ENCODE assay signal across 15 cellular contexts in genomic region chrX:97401586-97402101, GRCh38.
DNase-seq lines count a peak whose midpoint lies in the region; ATAC-seq, FAIRE-seq and TF ChIP-seq lines count a peak whose summit lies in the region.
"Had no signal": no experiment of that assay in that cellular context is flagged by ENCODE, and none has a peak within 500 bp of the region (broad histone marks: within the 10 kb centered on the region; RNA-seq: fewer than 3 reads in every experiment).

No MANE protein-coding gene starts in this region.

- no peak for TF ChIP-seq EP300 in HepG2 (IDR thresholded peaks at IDR 0.05; ENCODE audit: low read depth in 2 of 2, low read length in 2 of 2)
- TF ChIP-seq EP300 in HepG2 (CRISPR knock-in tag; IDR thresholded peaks at IDR 0.05; ENCODE audit: borderline replicate concordance): no peak

- in situ Hi-C loops in HepG2 (cut with HindIII; ENCODE audit: extremely low pct_ligation_motif_present, low pct_unique_long_range_greater_than_20kb): no loop called here

- BruUV-seq in PC-3 (replicated peaks; lab: Mats Ljungman, UMichigan): no TSS peak
- no TSS peak for BruUV-seq in HepG2 (replicated peaks; lab: Mats Ljungman, UMichigan)

- no peaks in the 10 kb centered on the region for H3K36me3 ChIP-seq in PC-3 (ENCODE audit: low read depth, low read length)
- no peaks in the 10 kb centered on the region for H3K36me3 ChIP-seq in mucosa of descending colon (ENCODE audit: low read depth)
- no peaks in the 10 kb centered on the region for H3K36me3 ChIP-seq in HepG2 (replicated peaks in 1 of 2; ENCODE audit: control insufficient read depth in 1 of 2, insufficient read depth in 2 of 2, low read length in 2 of 2)
- H3K36me3 ChIP-seq: gastroesophageal sphincter had no signal

- H3K27ac ChIP-seq in PC-3 (ENCODE audit: low read length) (peak overlapping the region; percentile 47), HepG2 (ENCODE audit: extremely low read length, insufficient read depth, low read length) (no peak overlapping the region)
- H3K27ac ChIP-seq: gastroesophageal sphincter had no signal

- no peak overlapping the region for H3K9ac ChIP-seq in PC-3 (ENCODE audit: low read length)
- no peak overlapping the region for H3K9ac ChIP-seq in HepG2 (ENCODE audit: insufficient read depth, low read depth, low read length)

- intact Hi-C loops in PC-3 (cut with micrococcal nuclease): no loop called here
- intact Hi-C loops in mucosa of descending colon (cut with DNase I, micrococcal nuclease): no loop called here
- intact Hi-C loops in HepG2 (cut with micrococcal nuclease; ENCODE audit: unreplicated experiment): no loop called here

- no peaks in the 10 kb centered on the region for H3K79me2 ChIP-seq in PC-3 (ENCODE audit: low read length)
- no peaks in the 10 kb centered on the region for H3K79me2 ChIP-seq in HepG2 (ENCODE audit: insufficient read depth, low read length)

- FAIRE-seq in HepG2 (lab: Jason Lieb, UNC) (no peak), urothelium cell line (lab: Jason Lieb, UNC) (no peak)

- no peak overlapping the region for H3K4me3 Mint-ChIP-seq in T-helper 2 cell treated with Interferon-gamma antibody and Interleukin-4, amounts not matched to agents 5 μg/mL and 100 μg/mL, for 36 hours
- H3K4me3 Mint-ChIP-seq: activated CD4-positive, alpha-beta T cell treated with anti-CD3 and anti-CD28 coated beads for 36 hours had no signal

- no peaks in the 10 kb centered on the region for H3K36me3 Mint-ChIP-seq in T-helper 2 cell treated with Interferon-gamma antibody and Interleukin-4, amounts not matched to agents 5 μg/mL and 100 μg/mL, for 36 hours (ENCODE audit: low read depth)

- H3K9me3 ChIP-seq in PC-3 (ENCODE audit: low read length): no peaks in the 10 kb centered on the region
- no peaks in the 10 kb centered on the region for H3K9me3 ChIP-seq in mucosa of descending colon
- no peaks in the 10 kb centered on the region for H3K9me3 ChIP-seq in HepG2 (ENCODE audit: low read length)
- H3K9me3 ChIP-seq: gastroesophageal sphincter had no signal

- no peak for DNase-seq in T-helper 2 cell treated with Interferon-gamma antibody and Interleukin-4, amounts not matched to agents 5 μg/mL and 100 μg/mL, for 36 hours (ENCODE audit: low spot score)
- no peak for DNase-seq in T-helper 2 cell
- peak; percentile 12 for DNase-seq in PC-3
- DNase-seq in mucosa of descending colon: no peak
- no peak for DNase-seq in H4 (ENCODE audit: low spot score)
- no peak for DNase-seq in HepG2 (ENCODE audit: low spot score)
- no peak for DNase-seq in urothelium cell line (ENCODE audit: low spot score)
- DNase-seq: activated gamma-delta T cell, Calu3, NCI-H146, NCI-H524, RPMI8226 had no signal

- H3K27me3 ChIP-seq in PC-3 (ENCODE audit: low read length): no peaks in the 10 kb centered on the region
- H3K27me3 ChIP-seq in HepG2 (ENCODE audit: control insufficient read depth in 1 of 2, insufficient read depth in 2 of 2, low read length in 2 of 2): no peaks in the 10 kb centered on the region
- H3K27me3 ChIP-seq: gastroesophageal sphincter had no signal

- no peak for TF ChIP-seq POLR2A in HepG2 (IDR thresholded peaks at IDR 0.05; ENCODE audit: insufficient read depth in 1 of 2, low read depth in 2 of 2, low read length in 2 of 2)

- no peak overlapping the region for H2AFZ ChIP-seq in PC-3 (ENCODE audit: low read length)
- H2AFZ ChIP-seq in HepG2 (ENCODE audit: low read length): no peak overlapping the region

- H3K4me1 ChIP-seq in PC-3 (ENCODE audit: insufficient read depth, low read length) (peaks cover 46% of the 10 kb centered on the region), mucosa of descending colon (ENCODE audit: low read depth) (no peaks in the 10 kb centered on the region), HepG2 (ENCODE audit: insufficient read depth, low read length) (0 out of 2 replicates have a peak, but pooled peaks cover 9% of the 10 kb centered on the region)
- H3K4me1 ChIP-seq: gastroesophageal sphincter had no signal

- CTCF ChIA-PET in PC-3 (lab: Charles Lee): no interaction called here
- CTCF ChIA-PET in HepG2 (lab: Yijun Ruan, JAX; ENCODE audit: low intra/inter-chr PET ratio, low total read pairs): no interaction called here

- no peaks in the 10 kb centered on the region for H3K27me3 Mint-ChIP-seq in T-helper 2 cell treated with Interferon-gamma antibody and Interleukin-4, amounts not matched to agents 5 μg/mL and 100 μg/mL, for 36 hours (ENCODE audit: low read depth)
- H3K27me3 Mint-ChIP-seq: activated CD4-positive, alpha-beta T cell treated with anti-CD3 and anti-CD28 coated beads for 36 hours had no signal

- TF ChIP-seq CTCF in PC-3 (conservative IDR thresholded peaks at IDR 0.05; ENCODE audit: low read depth, low read length) (no peak), mucosa of descending colon (IDR thresholded peaks at IDR 0.05) (no peak), HepG2 (CRISPR knock-in tag; IDR thresholded peaks at IDR 0.05) (no peak)

- peaks cover 44% of the 10 kb centered on the region for H3K4me1 Mint-ChIP-seq in T-helper 2 cell treated with Interferon-gamma antibody and Interleukin-4, amounts not matched to agents 5 μg/mL and 100 μg/mL, for 36 hours (ENCODE audit: low read depth)

- H4K20me1 ChIP-seq in PC-3 (ENCODE audit: low read length): no peaks in the 10 kb centered on the region
- no peaks in the 10 kb centered on the region for H4K20me1 ChIP-seq in HepG2 (ENCODE audit: insufficient read depth, low read length)

- H3K9me2 ChIP-seq in PC-3 (replicated peaks; ENCODE audit: low read length): no peaks in the 10 kb centered on the region

- H3K4me2 ChIP-seq in PC-3 (ENCODE audit: low read length) (peak overlapping the region; percentile 15; the same call in 1 of the 2 replicates), HepG2 (ENCODE audit: low read depth, low read length) (no peak overlapping the region)

- no peak for TF ChIP-seq RAD21 in HepG2 (CRISPR knock-in tag; IDR thresholded peaks at IDR 0.05)

- no peak overlapping the region for H3K4me3 ChIP-seq in PC-3 (ENCODE audit: low read length)
- no peak overlapping the region for H3K4me3 ChIP-seq in mucosa of descending colon
- no peak overlapping the region for H3K4me3 ChIP-seq in HepG2 (replicated peaks in 1 of 3; ENCODE audit: insufficient read depth in 1 of 3, low read depth in 2 of 3, low read length in 3 of 3)
- H3K4me3 ChIP-seq: gastroesophageal sphincter had no signal

- H3K9me3 Mint-ChIP-seq in T-helper 2 cell treated with Interferon-gamma antibody and Interleukin-4, amounts not matched to agents 5 μg/mL and 100 μg/mL, for 36 hours: no peaks in the 10 kb centered on the region

- ATAC-seq in HG02840 (IDR thresholded peaks at IDR 0.05; ENCODE audit: low FRiP score, unreplicated experiment) (peak; percentile 3), PC-3 (no peak), mucosa of descending colon (peak; percentile 30), HepG2 (no peak)
- ATAC-seq: gastroesophageal sphincter had no signal

- POLR2A ChIA-PET in PC-3 (lab: Charles Lee; ENCODE audit: unreplicated experiment): no interaction called here
- POLR2A ChIA-PET in HepG2 (lab: Yijun Ruan, JAX): no interaction called here

- peak overlapping the region; percentile 45 for H3K27ac Mint-ChIP-seq in T-helper 2 cell treated with Interferon-gamma antibody and Interleukin-4, amounts not matched to agents 5 μg/mL and 100 μg/mL, for 36 hours

- peaks cover 5% of the 10 kb centered on the region for H3F3A ChIP-seq in PC-3 (ENCODE audit: low read length, unreplicated experiment)

TF ChIP-seq in HepG2, 621 proteins besides CTCF, POLR2A, EP300 and RAD21 (continues in another document):
- TF ChIP-seq CAMTA2 (CRISPR knock-in tag; IDR thresholded peaks at IDR 0.05; ENCODE audit: borderline replicate concordance) (no peak), NCOA2 (CRISPR knock-in tag; IDR thresholded peaks at IDR 0.05) (no peak), RBM39 (IDR thresholded peaks at IDR 0.05; ENCODE audit: low read depth, low read length, poor library complexity, severe bottlenecking) (no peak), PATZ1 (CRISPR knock-in tag; IDR thresholded peaks at IDR 0.05) (no peak), ZBTB3 (CRISPR knock-in tag; IDR thresholded peaks at IDR 0.05; ENCODE audit: borderline replicate concordance, low read depth) (no peak)

Comparison
In these comparisons a context has a peak if more than half of its experiments do, and no peak if none do; other contexts are left out.
1. ATAC-seq: peak in HG02840 (single experiment) and mucosa of descending colon (single experiment); none in PC-3 (single experiment) and HepG2 (single experiment).